In the genomic region with DNA sequence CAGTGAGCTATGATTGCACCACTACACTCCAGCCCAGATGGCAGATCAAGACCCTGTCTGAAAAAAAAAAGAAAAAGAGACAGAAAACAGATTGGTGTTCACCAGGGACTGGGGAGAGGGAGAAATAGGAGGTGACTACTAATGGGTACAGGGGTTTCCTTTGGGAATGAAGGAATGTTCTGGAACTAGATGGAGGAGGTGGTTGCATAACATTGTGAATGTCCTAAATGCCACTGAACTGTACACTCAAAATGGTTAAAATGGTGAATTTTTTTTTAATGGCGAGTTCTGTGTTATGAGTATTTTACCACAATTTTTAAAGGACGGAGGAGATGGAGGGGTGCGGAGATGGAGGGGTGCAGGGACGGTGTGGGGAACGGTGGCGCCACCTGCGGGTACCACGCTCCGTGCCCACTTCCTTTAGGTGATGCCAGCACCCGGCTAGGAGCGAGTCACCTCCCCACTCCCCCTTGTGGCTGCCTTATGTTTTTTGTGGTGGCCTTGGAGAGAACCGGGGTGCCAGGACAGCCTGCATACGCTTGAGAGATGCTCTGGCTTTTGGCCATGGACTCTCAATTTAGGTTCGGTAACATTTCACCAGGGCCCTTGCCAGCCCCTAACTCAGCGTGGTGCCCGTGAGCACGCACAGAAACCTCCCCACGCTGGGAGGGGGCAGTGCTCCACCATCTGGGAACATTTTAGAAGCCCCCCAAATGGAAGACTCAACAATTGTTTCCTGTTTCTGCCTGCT, we compare ENCODE assay signal across 8 cellular contexts. TPM values are rescaled to one million over a fixed set of nuclear protein-coding genes. Genes with fewer than 3 reads are reported as not detected.
DNase-seq lines count a peak whose midpoint lies in the region; ATAC-seq and TF ChIP-seq lines count a peak whose summit lies in the region.

No MANE protein-coding gene starts in this region.

- ATAC-seq in SK-N-SH treated with all-trans-retinoic acid at 6 μM for 48 hours (peak; percentile 93), left cardiac atrium (peak; percentile 62 to 82)

- DNase-seq in NCI-H1436 (lab: John Stamatoyannopoulos, UW) (peak; percentile 57), NCI-H1436 treated with DMSO at 0.1 percent for 48 hours (lab: John Stamatoyannopoulos, UW) (no peak), HUDEP-2 (lab: John Stamatoyannopoulos, UW; ENCODE audit: unreplicated experiment in 76 of 76) (peak in 68 of 76 experiments; percentile 6 to 80 (median 57)), left cardiac atrium (no peak), DMS79 (lab: John Stamatoyannopoulos, UW) (no peak)
- DNase-seq in activated naive CD4-positive, alpha-beta T cell treated with anti-CD3 and anti-CD28 coated beads, Interleukin-2, amount 50 U/mL, for 16 hours = peak; percentile 68
- peak; percentile 37 to 58 for DNase-seq in stimulated activated CD4-positive, alpha-beta T cell treated with anti-CD3 and anti-CD28 coated beads, Interleukin-12 subunit alpha, Interleukin-12 subunit beta, amount 100 ng/mL, for 24 hours (ENCODE audit: low read depth in 2 of 2)

- intact Hi-C loops in left cardiac atrium (cut with DNase I) = loop anchor here in 1 of 2 donors (10.0 kb wide), 1 partner anchor 94 kb away; no protein-coding TSS in a partner anchor

TF ChIP-seq in SK-N-SH treated with all-trans-retinoic acid at 6 μM for 48 hours, 23 proteins besides CTCF, POLR2A, EP300 and RAD21:
- TF ChIP-seq ZNF565 (CRISPR knock-in tag; conservative IDR thresholded peaks at IDR 0.05; ENCODE audit: low read depth) (no peak), ZFP3 (CRISPR knock-in tag; IDR thresholded peaks at IDR 0.05) (no peak)
- TF ChIP-seq, protein P1, sequence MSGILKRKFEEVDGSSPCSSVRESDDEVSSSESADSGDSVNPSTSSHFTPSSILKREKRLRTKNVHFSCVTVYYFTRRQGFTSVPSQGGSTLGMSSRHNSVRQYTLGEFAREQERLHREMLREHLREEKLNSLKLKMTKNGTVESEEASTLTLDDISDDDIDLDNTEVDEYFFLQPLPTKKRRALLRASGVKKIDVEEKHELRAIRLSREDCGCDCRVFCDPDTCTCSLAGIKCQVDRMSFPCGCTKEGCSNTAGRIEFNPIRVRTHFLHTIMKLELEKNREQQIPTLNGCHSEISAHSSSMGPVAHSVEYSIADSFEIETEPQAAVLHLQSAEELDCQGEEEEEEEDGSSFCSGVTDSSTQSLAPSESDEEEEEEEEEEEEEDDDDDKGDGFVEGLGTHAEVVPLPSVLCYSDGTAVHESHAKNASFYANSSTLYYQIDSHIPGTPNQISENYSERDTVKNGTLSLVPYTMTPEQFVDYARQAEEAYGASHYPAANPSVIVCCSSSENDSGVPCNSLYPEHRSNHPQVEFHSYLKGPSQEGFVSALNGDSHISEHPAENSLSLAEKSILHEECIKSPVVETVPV (CRISPR knock-in tag; IDR thresholded peaks at IDR 0.05) = no peak

RNA-seq across cellular contexts. Expression of a gene that starts 16.1 kb away (rescaled TPM):
- total RNA-seq in left cardiac atrium = 1,000 to 10,000 TPM in 1 of 2 donors, 100 to 1,000 TPM in 1; 977 to 1,049 TPM

RNA-seq across cellular contexts. Expression of a gene that starts 34.7 kb away (rescaled TPM):
- total RNA-seq in left cardiac atrium = 10 to 100 TPM; 26.2 to 31.3 TPM

Comparison
In these comparisons a context has a peak if more than half of its experiments do, and no peak if none do; other contexts are left out.
1. DNase-seq: peak in NCI-H1436 (single experiment), HUDEP-2 (68 of 76), activated naive CD4-positive, alpha-beta T cell treated with anti-CD3 and anti-CD28 coated beads, Interleukin-2, amount 50 U/mL, for 16 hours (single experiment) and stimulated activated CD4-positive, alpha-beta T cell treated with anti-CD3 and anti-CD28 coated beads, Interleukin-12 subunit alpha, Interleukin-12 subunit beta, amount 100 ng/mL, for 24 hours (2 of 2); none in NCI-H1436 treated with DMSO at 0.1 percent for 48 hours (single experiment), left cardiac atrium (single experiment) and DMS79 (single experiment).